ENCODE assay signal across 2 cellular contexts in genomic region chr7:35185908-35186731, GRCh38.
TF ChIP-seq lines count a peak whose summit lies in the region.

No MANE protein-coding gene starts in this region.

TF ChIP-seq in liver, 16 proteins besides CTCF, POLR2A, EP300 and RAD21 (continued from another document):
- no peak for TF ChIP-seq MAX (IDR thresholded peaks at IDR 0.05)
- TF ChIP-seq FOXA2 (IDR thresholded peaks at IDR 0.05), result no peak
- TF ChIP-seq GABPA (IDR thresholded peaks at IDR 0.05 in 1 of 2, conservative IDR thresholded peaks at IDR 0.05 in 1 of 2), result no peak
- TF ChIP-seq NR2F2 (IDR thresholded peaks at IDR 0.05), result no peak
- TF ChIP-seq RXRA (IDR thresholded peaks at IDR 0.05), result no peak
- TF ChIP-seq HNF4G (IDR thresholded peaks at IDR 0.05), result no peak
- TF ChIP-seq SP1 (IDR thresholded peaks at IDR 0.05), result no peak
- no peak for TF ChIP-seq HNF4A (conservative IDR thresholded peaks at IDR 0.05)
- no peak for TF ChIP-seq ATF3 (IDR thresholded peaks at IDR 0.05)
- no peak for TF ChIP-seq TAF1 (conservative IDR thresholded peaks at IDR 0.05)
- no peak for TF ChIP-seq JUND (IDR thresholded peaks at IDR 0.05)
- TF ChIP-seq REST (IDR thresholded peaks at IDR 0.05), result no peak
- TF ChIP-seq EGR1 (IDR thresholded peaks at IDR 0.05; ENCODE audit: low read depth in 2 of 2), result no peak
TF ChIP-seq in liver: peak in this region for 0.

TF ChIP-seq in HepG2, 621 proteins besides CTCF, POLR2A, EP300 and RAD21 (continued from another document):
- TF ChIP-seq RCOR2 (CRISPR knock-in tag; IDR thresholded peaks at IDR 0.05) (no peak), GMEB2 (CRISPR knock-in tag; IDR thresholded peaks at IDR 0.05; ENCODE audit: low read depth) (no peak), ZFP37 (CRISPR knock-in tag; IDR thresholded peaks at IDR 0.05; ENCODE audit: borderline replicate concordance) (no peak), MED8 (CRISPR knock-in tag; IDR thresholded peaks at IDR 0.05; ENCODE audit: insufficient replicate concordance) (no peak), ZFP41 (CRISPR knock-in tag; IDR thresholded peaks at IDR 0.05; ENCODE audit: borderline replicate concordance) (no peak), ZNF451 (CRISPR knock-in tag; IDR thresholded peaks at IDR 0.05) (no peak), ZNF512B (CRISPR knock-in tag; IDR thresholded peaks at IDR 0.05; ENCODE audit: borderline replicate concordance) (no peak), NCOR1 (IDR thresholded peaks at IDR 0.05; ENCODE audit: borderline replicate concordance, low read length) (no peak), SP5 (CRISPR knock-in tag; IDR thresholded peaks at IDR 0.05; ENCODE audit: borderline replicate concordance, low read depth) (no peak), PHF20 (CRISPR knock-in tag; IDR thresholded peaks at IDR 0.05) (no peak), ZNF432 (CRISPR knock-in tag; IDR thresholded peaks at IDR 0.05; ENCODE audit: borderline replicate concordance) (no peak), ATF6 (CRISPR knock-in tag; conservative IDR thresholded peaks at IDR 0.05) (no peak), ZNF567 (CRISPR knock-in tag; IDR thresholded peaks at IDR 0.05; ENCODE audit: borderline replicate concordance) (no peak), PTBP1 (IDR thresholded peaks at IDR 0.05; ENCODE audit: low read depth, low read length, poor library complexity, severe bottlenecking) (no peak), SP2 (CRISPR knock-in tag; IDR thresholded peaks at IDR 0.05) (no peak), NRL (CRISPR knock-in tag; IDR thresholded peaks at IDR 0.05; ENCODE audit: borderline replicate concordance) (no peak), FOXK1 (CRISPR knock-in tag; IDR thresholded peaks at IDR 0.05; ENCODE audit: borderline replicate concordance, low read depth) (no peak)
TF ChIP-seq in HepG2: peak in this region for 0.
